ENCODE assay signal across 17 cellular contexts in genomic region chr3:105847865-105848264, GRCh38. TPM values are rescaled to one million over a fixed set of nuclear protein-coding genes. Genes with fewer than 3 reads are reported as not detected.
DNase-seq lines count a peak whose midpoint lies in the region; ATAC-seq and TF ChIP-seq lines count a peak whose summit lies in the region.
"Had no signal": no experiment of that assay in that cellular context is flagged by ENCODE, and none has a peak within 500 bp of the region (broad histone marks: within the 10 kb centered on the region; RNA-seq: fewer than 3 reads in every experiment).

No MANE protein-coding gene starts in this region.

- H4K91ac ChIP-seq in trophoblast cell (ENCODE audit: low read depth, low read length), result no peak overlapping the region

- no peak overlapping the region for H3K14ac ChIP-seq in trophoblast cell (ENCODE audit: low read length)

- no peak for TF ChIP-seq CTCF in heart left ventricle (IDR thresholded peaks at IDR 0.05)

- no peak overlapping the region for H4K12ac ChIP-seq in trophoblast cell (ENCODE audit: low read depth, low read length)

- H3K23ac ChIP-seq in trophoblast cell (ENCODE audit: low read length), result no peak overlapping the region

- H3K79me1 ChIP-seq in trophoblast cell (ENCODE audit: low read length), result no peaks in the 10 kb centered on the region

- H3K4ac ChIP-seq in trophoblast cell (ENCODE audit: low read depth, low read length), result no peak overlapping the region

- ATAC-seq in heart left ventricle (no peak), T-helper 17 cell (no peak)

- H3K36me3 ChIP-seq in heart left ventricle (peaks cover 0 to 48% (median 25%) of the 10 kb centered on the region in 9 donors), trophoblast cell (ENCODE audit: control insufficient read depth in 1 of 2, insufficient read depth in 2 of 2, low read length in 2 of 2) (peaks cover 1 to 5% of the 10 kb centered on the region in 2 experiments)
- H3K36me3 ChIP-seq: HAP-1, uterus had no signal

- H3K4me1 ChIP-seq in heart left ventricle (peaks cover 5 to 67% (median 45%) of the 10 kb centered on the region in 12 donors), trophoblast cell (ENCODE audit: control insufficient read depth in 1 of 2, insufficient read depth in 2 of 2, low read length in 2 of 2) (no peaks in the 10 kb centered on the region)

- no peaks in the 10 kb centered on the region for H3K79me2 ChIP-seq in trophoblast cell (ENCODE audit: control insufficient read depth, insufficient read depth, low read length, poor library complexity)

- H3K27ac ChIP-seq in heart left ventricle (peak overlapping the region in 9 of 12 donors; percentile 5 to 47 (median 14)), trophoblast cell (ENCODE audit: low read depth, low read length) (no peak overlapping the region)

- H3K27me3 Mint-ChIP-seq in T-helper 17 cell, result no peaks in the 10 kb centered on the region
- H3K27me3 Mint-ChIP-seq in immature natural killer cell (ENCODE audit: low read depth in 3 of 3), result peaks cover 0 to 3% (median 2%) of the 10 kb centered on the region in 3 donors

- no peak overlapping the region for H4K8ac ChIP-seq in trophoblast cell (ENCODE audit: low read depth, low read length)

- no peak overlapping the region for H2AFZ ChIP-seq in trophoblast cell (ENCODE audit: insufficient read depth, low read length, poor library complexity)

- H3K4me3 ChIP-seq in heart left ventricle (peak overlapping the region in 1 of 12 donors; percentile 9), trophoblast cell (ENCODE audit: low read depth, low read length) (no peak overlapping the region)
- H3K4me3 ChIP-seq: HAP-1, MG63, sigmoid colon, uterus had no signal

- H3K9me3 Mint-ChIP-seq in immature natural killer cell, result no peaks in the 10 kb centered on the region

- 76 to 85% (median 80%) methylated on average over 2 of the region's 2 CpGs for WGBS in heart left ventricle, 4 donors
- whole genome bisulfite sequencing in trophoblast cell (ENCODE audit: extremely low coverage, insufficient coverage, insufficient read length), result no CpG with 5 or more reads among the region's 2 CpGs

- no peak overlapping the region for H2BK12ac ChIP-seq in trophoblast cell (ENCODE audit: low read length)

- H3K4me1 Mint-ChIP-seq in T-helper 17 cell, result peaks cover 28% of the 10 kb centered on the region
- peaks cover 73 to 89% of the 10 kb centered on the region in 2 donors for H3K4me1 Mint-ChIP-seq in immature natural killer cell

- H3K4me3 Mint-ChIP-seq in T-helper 17 cell (peak overlapping the region; percentile 41), immature natural killer cell (peak overlapping the region; percentile 0 to 54 (median 10))

- no peak overlapping the region for H2BK120ac ChIP-seq in trophoblast cell (ENCODE audit: insufficient read depth, low read length, poor library complexity)

- no peak for TF ChIP-seq POLR2A in heart left ventricle (IDR thresholded peaks at IDR 0.05)

- no peak overlapping the region for H2AK5ac ChIP-seq in trophoblast cell (ENCODE audit: low read length)

- H3K9me3 ChIP-seq in heart left ventricle, result no peaks in the 10 kb centered on the region
- no peaks in the 10 kb centered on the region for H3K9me3 ChIP-seq in T-helper 17 cell (ENCODE audit: control insufficient read depth, low read length, poor library complexity, severe bottlenecking)
- H3K9me3 ChIP-seq in trophoblast cell (ENCODE audit: insufficient read depth, low read depth, low read length), result no peaks in the 10 kb centered on the region
- H3K9me3 ChIP-seq: HAP-1, MG63, sigmoid colon, uterus had no signal

- H3K9ac ChIP-seq in trophoblast cell (ENCODE audit: low read length), result no peak overlapping the region

- H3K27ac Mint-ChIP-seq in T-helper 17 cell (peak overlapping the region; percentile 63), immature natural killer cell (peak overlapping the region; percentile 6 to 78 (median 42))

- no peak overlapping the region for H3K4me2 ChIP-seq in trophoblast cell (ENCODE audit: low read length)

- no peak overlapping the region for H2BK5ac ChIP-seq in trophoblast cell (ENCODE audit: low read depth, low read length, poor library complexity)

- H3K36me3 Mint-ChIP-seq in T-helper 17 cell (ENCODE audit: low read depth), result peaks cover 6% of the 10 kb centered on the region
- H3K36me3 Mint-ChIP-seq in immature natural killer cell, result peaks cover 14 to 30% (median 16%) of the 10 kb centered on the region in 3 donors

- H3K27me3 ChIP-seq in heart left ventricle (no peaks in the 10 kb centered on the region), trophoblast cell (ENCODE audit: insufficient read depth, low read length) (no peaks in the 10 kb centered on the region)
- H3K27me3 ChIP-seq: MG63, sigmoid colon, uterus had no signal

- H3K18ac ChIP-seq in trophoblast cell (ENCODE audit: low read length), result no peak overlapping the region

- DNase-seq in heart left ventricle (no peak), cardiac septum (ENCODE audit: low spot score) (no peak), T-helper 17 cell (no peak), immature natural killer cell (no peak), trophoblast cell (no peak), SHP77 (lab: John Stamatoyannopoulos, UW) (no peak)
- DNase-seq in central memory CD4-positive, alpha-beta T cell, result no peak
- DNase-seq: activated naive CD4-positive, alpha-beta T cell treated with Interleukin-2 at 50 U/mL for 16 hours; caudate nucleus; effector CD4-positive, alpha-beta T cell; IMR-90; left ventricle myocardium superior; MG63; NCI-H226; sigmoid colon; uterus had no signal

- intact Hi-C loops in heart left ventricle (cut with DNase I) (no loop called here), cardiac septum (cut with DNase I) (no loop called here)

RNA-seq across cellular contexts. Expression of gene CBLB, which starts 20.9 kb away (rescaled TPM):
- total RNA-seq in heart left ventricle (10 to 100 TPM; 30.0 to 74.4 (median 44.8) TPM), cardiac septum (38.6 TPM), T-helper 17 cell (10 to 100 TPM; 81.3 to 91.1 TPM)
- polyA plus RNA-seq in heart left ventricle (10 to 100 TPM; 18.6 to 25.4 TPM), immature natural killer cell (10 to 100 TPM; 27.7 to 62.4 (median 31.5) TPM)
- 244 and 249 TPM in 2 replicates for polyA plus RNA-seq in trophoblast cell (2013)
